Comparison of ENCODE assay signal across 1 cellular context in the genomic region with DNA sequence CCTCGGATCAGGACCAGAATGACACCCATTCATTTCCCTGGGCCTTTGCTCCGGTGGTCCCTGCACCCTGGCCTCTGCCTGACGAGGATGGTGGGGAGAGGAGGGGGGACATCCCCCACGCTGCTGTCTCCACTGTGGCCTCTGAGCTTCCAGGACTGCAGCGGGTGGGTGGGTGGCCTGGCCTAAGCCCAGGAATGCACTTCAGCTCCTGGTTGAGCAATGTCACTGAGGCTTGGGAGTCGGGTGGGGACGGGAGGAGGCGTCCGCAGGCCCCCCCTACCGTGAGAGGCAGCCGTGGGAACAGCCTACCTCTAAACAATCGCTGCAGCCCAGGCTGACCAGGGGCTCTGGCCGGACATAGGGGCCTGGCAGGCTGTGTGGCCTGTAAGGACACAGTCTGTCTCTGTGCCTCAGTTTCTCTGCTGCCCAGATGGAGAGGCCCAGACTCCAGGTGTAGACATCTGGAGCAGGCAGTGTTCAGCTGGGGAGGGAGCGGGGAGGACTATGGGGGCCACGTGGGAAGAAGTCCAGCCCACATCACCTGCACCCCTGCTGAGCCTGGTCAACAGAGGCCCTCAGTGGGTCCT.
TF ChIP-seq lines count a peak whose summit lies in the region.
"Not testable (repeated sequence)": the region's sequence is repeated elsewhere in the genome, so short reads cannot be mapped to it uniquely, and the experiment has no call there.

No MANE protein-coding gene starts in this region.

TF ChIP-seq in K562, 482 proteins besides CTCF, POLR2A, EP300 and RAD21:
- TF ChIP-seq NR4A1 (CRISPR knock-in tag; IDR thresholded peaks at IDR 0.05) = not testable (repeated sequence)
- TF ChIP-seq NR4A1 (tag; IDR thresholded peaks at IDR 0.05) = 0 out of 2 replicates have a peak, but pooled peaks have one; percentile 20
- TF ChIP-seq, protein P1, sequence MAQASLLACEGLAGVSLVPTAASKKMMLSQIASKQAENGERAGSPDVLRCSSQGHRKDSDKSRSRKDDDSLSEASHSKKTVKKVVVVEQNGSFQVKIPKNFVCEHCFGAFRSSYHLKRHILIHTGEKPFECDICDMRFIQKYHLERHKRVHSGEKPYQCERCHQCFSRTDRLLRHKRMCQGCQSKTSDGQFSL (CRISPR knock-in tag; IDR thresholded peaks at IDR 0.05) = not testable (repeated sequence)
- TF ChIP-seq, protein P1 (tag; IDR thresholded peaks at IDR 0.05) = peak in 1 of 2 experiments; percentile 36; a peak in 1 of 4 replicates
- 0 out of 2 replicates have a peak, but pooled peaks have one; percentile 6 for TF ChIP-seq MEF2D (tag; conservative IDR thresholded peaks at IDR 0.05; ENCODE audit: low read depth)
